ENCODE assay signal across 29 cellular contexts in genomic region chr9:126661122-126661520, GRCh38. TPM values are rescaled to one million over a fixed set of nuclear protein-coding genes. Genes with fewer than 3 reads are reported as not detected.
A peak's percentile ranks its signal among the peaks of the same experiment; 100 is the strongest.
DNase-seq lines count a peak whose midpoint lies in the region; ATAC-seq, FAIRE-seq and TF ChIP-seq lines count a peak whose summit lies in the region.
"Had no signal": no experiment of that assay in that cellular context is flagged by ENCODE, and none has a peak within 500 bp of the region (broad histone marks: within the 10 kb centered on the region; RNA-seq: fewer than 3 reads in every experiment).

No MANE protein-coding gene starts in this region.

- H3K27ac ChIP-seq in H9 (ENCODE audit: insufficient read length, low read depth, low read length) (no peak overlapping the region), K562 (ENCODE audit: extremely low read depth, low read depth, low read length) (no peak overlapping the region), neural progenitor cell (no peak overlapping the region), heart right ventricle (no peak overlapping the region), mesendoderm (ENCODE audit: low read depth, low read length) (no peak overlapping the region)
- H3K27ac ChIP-seq: A549; BLaER1 treated with 17β-estradiol and CSF1 and Interleukin-3, amounts not matched to agents 10 nM and 100 nM; RWPE1 had no signal

- H3K4me3 ChIP-seq in K562 = no peak overlapping the region
- H3K4me3 ChIP-seq in neural progenitor cell = no peak overlapping the region
- no peak overlapping the region for H3K4me3 ChIP-seq in heart right ventricle
- no peak overlapping the region for H3K4me3 ChIP-seq in mesendoderm (ENCODE audit: low read length)
- H3K4me3 ChIP-seq: A549; BLaER1 treated with 17β-estradiol and CSF1 and Interleukin-3, amounts not matched to agents 10 nM and 100 nM; MG63 had no signal

- intact Hi-C loops in K562 (cut with micrococcal nuclease) (no loop called here), heart right ventricle (cut with DNase I) (no loop called here)

- no peaks in the 10 kb centered on the region for H3K79me2 ChIP-seq in H9 (ENCODE audit: insufficient read depth, low read length)
- H3K79me2 ChIP-seq in K562 (ENCODE audit: control insufficient read depth, insufficient read depth, low read length) = no peaks in the 10 kb centered on the region
- no peaks in the 10 kb centered on the region for H3K79me2 ChIP-seq in neural progenitor cell (ENCODE audit: low read depth)
- no peaks in the 10 kb centered on the region for H3K79me2 ChIP-seq in mesendoderm (ENCODE audit: control insufficient read depth, insufficient read depth, low read length)

- TF ChIP-seq RAD21 in Ishikawa (IDR thresholded peaks at IDR 0.05; ENCODE audit: low read depth) (no peak), K562 (CRISPR knock-in tag; conservative IDR thresholded peaks at IDR 0.05 in 1 of 2, IDR thresholded peaks at IDR 0.05 in 1 of 2) (no peak)

- no peak overlapping the region for H3K56ac ChIP-seq in H9 (ENCODE audit: insufficient read length, low read depth, low read length)
- H3K56ac ChIP-seq in mesendoderm (ENCODE audit: low read length) = no peak overlapping the region

- H3K27me3 Mint-ChIP-seq in H9 (ENCODE audit: low read depth) (peaks cover 53% of the 10 kb centered on the region), neural progenitor cell (ENCODE audit: insufficient read depth, low read depth) (peaks cover 29% of the 10 kb centered on the region)

- CTCF ChIA-PET in K562 (lab: Yijun Ruan, JAX; ENCODE audit: low intra/inter-chr PET ratio) = no interaction called here
- CTCF ChIA-PET in GM10248 (lab: Yijun Ruan, JAX) = interaction anchor here (1.5 kb wide), 1 partner anchor 18 kb away, joined by 3 read pairs; no protein-coding TSS in a partner anchor

- no peak for FAIRE-seq in K562 (lab: Jason Lieb, UNC)
- FAIRE-seq: A549, GM12891, GM19239, H54, HepG2 had no signal

- H3K4me1 Mint-ChIP-seq in H9 (peaks cover 28 to 39% of the 10 kb centered on the region in 2 experiments), neural progenitor cell (peaks cover 63% of the 10 kb centered on the region)

- H3K9me1 ChIP-seq in K562 (ENCODE audit: control insufficient read depth, insufficient read depth, low read length) = no peaks in the 10 kb centered on the region

- H2AFZ ChIP-seq in H9 (ENCODE audit: low read length) (no peak overlapping the region), K562 (ENCODE audit: low read depth, low read length) (no peak overlapping the region), neural progenitor cell (replicated peaks) (no peak overlapping the region)

- no peak for TF ChIP-seq CTCF in H9 (conservative IDR thresholded peaks at IDR 0.05)
- no peak for TF ChIP-seq CTCF in K562 (IDR thresholded peaks at IDR 0.05 in 2 of 3, conservative IDR thresholded peaks at IDR 0.05 in 1 of 3; ENCODE audit: insufficient read depth in 2 of 3, low read depth in 1 of 3, low read length in 3 of 3)
- no peak for TF ChIP-seq CTCF in neural progenitor cell (IDR thresholded peaks at IDR 0.05)
- TF ChIP-seq CTCF in GM10248 (IDR thresholded peaks at IDR 0.05; ENCODE audit: control extremely low read depth, extremely low read depth, low read depth, missing control alignments) = no peak
- TF ChIP-seq CTCF in heart right ventricle (IDR thresholded peaks at IDR 0.05) = no peak

- no TSS peak for BruUV-seq in K562 (replicated peaks; lab: Mats Ljungman, UMichigan)

- H3K23ac ChIP-seq in H9 (ENCODE audit: insufficient read length, low read depth, low read length) (no peak overlapping the region), mesendoderm (ENCODE audit: low read length) (no peak overlapping the region)

- H3K36me3 Mint-ChIP-seq in H9 (ENCODE audit: insufficient read depth in 1 of 3, low read depth in 3 of 3) (no peaks in the 10 kb centered on the region), neural progenitor cell (peaks cover 1% of the 10 kb centered on the region)
- H3K36me3 Mint-ChIP-seq: CD4-positive, alpha-beta memory T cell had no signal

- H4K8ac ChIP-seq in H9 (replicated peaks; ENCODE audit: insufficient read length, low read depth, low read length) = no peak overlapping the region
- H4K8ac ChIP-seq in mesendoderm (ENCODE audit: low read depth, low read length) = no peak overlapping the region

- H3F3A ChIP-seq in neural progenitor cell (ENCODE audit: low read depth) = peaks cover 46% of the 10 kb centered on the region

- no peaks in the 10 kb centered on the region for H3K79me1 ChIP-seq in H9 (ENCODE audit: insufficient read depth, low read depth, low read length, poor library complexity, severe bottlenecking)
- H3K79me1 ChIP-seq in mesendoderm (ENCODE audit: low read length) = no peaks in the 10 kb centered on the region

- H2BK15ac ChIP-seq in H9 (ENCODE audit: low read depth, low read length) (no peak overlapping the region), mesendoderm (replicated peaks; ENCODE audit: low read depth) (no peak overlapping the region)

- no peak overlapping the region for H3K4ac ChIP-seq in H9 (ENCODE audit: low read depth, low read length)
- no peak overlapping the region for H3K4ac ChIP-seq in mesendoderm (ENCODE audit: low read depth, low read length)

- H4K20me1 ChIP-seq in H9 (ENCODE audit: control insufficient read depth, insufficient read depth, insufficient read length) = no peaks in the 10 kb centered on the region
- H4K20me1 ChIP-seq in K562 (replicated peaks; ENCODE audit: control insufficient read depth, insufficient read depth, low read length) = peaks cover 2% of the 10 kb centered on the region; the same call in 1 of the 2 replicates
- H4K20me1 ChIP-seq in neural progenitor cell (ENCODE audit: low read depth) = peaks cover 37% of the 10 kb centered on the region

- H3K9me3 Mint-ChIP-seq in H9 (no peaks in the 10 kb centered on the region), neural progenitor cell (no peaks in the 10 kb centered on the region)
- H3K9me3 Mint-ChIP-seq: CD4-positive, alpha-beta memory T cell; HFFc6 had no signal

- H3K27ac Mint-ChIP-seq in H9 (no peak overlapping the region), neural progenitor cell (no peak overlapping the region)
- H3K27ac Mint-ChIP-seq: CD4-positive, alpha-beta memory T cell; HFFc6 had no signal

- H3K14ac ChIP-seq in H9 (ENCODE audit: insufficient read depth, low read length) = 0 out of 2 replicates have a peak overlapping the region, but pooled peaks have one; percentile 19

- POLR2A ChIA-PET in K562 (lab: Yijun Ruan, JAX) = no interaction called here
- POLR2A ChIA-PET in GM10248 (lab: Yijun Ruan, JAX) = no interaction called here

- ATAC-seq in K562 (peak; percentile 50), heart right ventricle (no peak)

- TF ChIP-seq POLR2A in K562 (conservative IDR thresholded peaks at IDR 0.05) = no peak

- H2BK5ac ChIP-seq in H9 (ENCODE audit: insufficient read length, low read length) (no peak overlapping the region), mesendoderm (ENCODE audit: low read length) (no peak overlapping the region)

- no peak for DNase-seq in H9
- no peak for DNase-seq in K562 (ENCODE audit: extremely low read depth in 1 of 4, low spot score in 3 of 4)
- DNase-seq in neural progenitor cell (ENCODE audit: low spot score) = no peak
- DNase-seq in activated naive CD4-positive, alpha-beta T cell treated with Interleukin-2 at 50 U/mL for 16 hours = no peak
- DNase-seq in GM10248 (ENCODE audit: extremely low spot score) = no peak
- no peak for DNase-seq in heart right ventricle
- DNase-seq in mesendoderm = no peak
- DNase-seq: AML-193; CD4-positive, alpha-beta memory T cell; DMS79; GDM1; HFFc6; KBM-7; NCI-H1105 treated with DMSO at 0.1 percent for 48 hours; NCI-H1930; NCI-H2107; NK-92 treated with Interleukin-12 subunit alpha and Interleukin-12 subunit beta, amount 100 ng/mL, for 24 hours; T-helper 1 cell had no signal

- no peak overlapping the region for H3T11ph ChIP-seq in H9 (ENCODE audit: low read length)

- H2BK12ac ChIP-seq in H9 (ENCODE audit: insufficient read length, low read depth, low read length) = no peak overlapping the region

- WGBS in H9 (ENCODE audit: extremely low coverage, insufficient read length, low lambda C conversion rate) = no CpG with 5 or more reads among the region's 17 CpGs
- WGBS in K562 (ENCODE audit: insufficient coverage, low coverage, missing lambda C conversion rate) = 49% methylated on average over 8 of the region's 17 CpGs
- WGBS in heart right ventricle, 2 donors = 87 to 91% methylated on average over 17 of the region's 17 CpGs
- no CpG with 5 or more reads among the region's 17 CpGs for WGBS in mesendoderm (ENCODE audit: extremely low coverage, insufficient coverage, low lambda C conversion rate)

- TF ChIP-seq EP300 in Ishikawa (IDR thresholded peaks at IDR 0.05; ENCODE audit: borderline replicate concordance) (no peak), K562 (IDR thresholded peaks at IDR 0.05; ENCODE audit: low read length) (no peak)

- no peaks in the 10 kb centered on the region for H3K9me3 ChIP-seq in H9 (ENCODE audit: control insufficient read depth, low read depth, low read length)
- no peaks in the 10 kb centered on the region for H3K9me3 ChIP-seq in K562 (replicated peaks; ENCODE audit: control insufficient read depth, insufficient read depth, low read depth, low read length)
- H3K9me3 ChIP-seq in neural progenitor cell (ENCODE audit: low read depth) = no peaks in the 10 kb centered on the region
- no peaks in the 10 kb centered on the region for H3K9me3 ChIP-seq in heart right ventricle
- H3K9me3 ChIP-seq: A549; BLaER1 treated with 17β-estradiol and CSF1 and Interleukin-3, amounts not matched to agents 10 nM and 100 nM; MG63 had no signal

- no peak overlapping the region for H2BK20ac ChIP-seq in H9 (ENCODE audit: low read depth, low read length, poor library complexity, severe bottlenecking)

- H3K4me2 ChIP-seq in H9 (ENCODE audit: insufficient read depth, insufficient read length, low read length) = no peak overlapping the region
- H3K4me2 ChIP-seq in K562 (ENCODE audit: insufficient read depth, low read length) = no peak overlapping the region
- no peak overlapping the region for H3K4me2 ChIP-seq in neural progenitor cell
- no peak overlapping the region for H3K4me2 ChIP-seq in mesendoderm (ENCODE audit: low read length)
- H3K4me2 ChIP-seq: A549; BLaER1 treated with 17β-estradiol and CSF1 and Interleukin-3, amounts not matched to agents 10 nM and 100 nM had no signal

- no peak overlapping the region for H2BK120ac ChIP-seq in H9 (ENCODE audit: low read depth, low read length, poor library complexity, severe bottlenecking)
- no peak overlapping the region for H2BK120ac ChIP-seq in mesendoderm (ENCODE audit: low read depth, low read length)

- H3K18ac ChIP-seq in H9 (ENCODE audit: insufficient read length, low read depth, low read length) (peak overlapping the region; percentile 21), mesendoderm (ENCODE audit: low read length) (no peak overlapping the region)

- no peak overlapping the region for H4K91ac ChIP-seq in H9 (ENCODE audit: insufficient read length, low read depth, low read length)

- H3K23me2 ChIP-seq in H9 (ENCODE audit: insufficient read length, low read depth, low read length, poor library complexity, severe bottlenecking) = peaks cover 3% of the 10 kb centered on the region

- H3K36me3 ChIP-seq in K562 (ENCODE audit: control insufficient read depth, insufficient read depth, low read length) = no peaks in the 10 kb centered on the region
- no peaks in the 10 kb centered on the region for H3K36me3 ChIP-seq in neural progenitor cell
- H3K36me3 ChIP-seq in heart right ventricle = no peaks in the 10 kb centered on the region
- no peaks in the 10 kb centered on the region for H3K36me3 ChIP-seq in mesendoderm (ENCODE audit: control insufficient read depth, insufficient read depth, low read length)
- H3K36me3 ChIP-seq: BLaER1 treated with 17β-estradiol and CSF1 and Interleukin-3, amounts not matched to agents 10 nM and 100 nM; MG63 had no signal

- H3K9ac ChIP-seq in H9 (ENCODE audit: extremely low read depth, insufficient read length, low read length) (no peak overlapping the region), K562 (ENCODE audit: insufficient read depth in 1 of 2, low read depth in 2 of 2, low read length in 2 of 2) (no peak overlapping the region; a peak in 1 of 4 replicates), neural progenitor cell (no peak overlapping the region), mesendoderm (ENCODE audit: low read length) (no peak overlapping the region)
- H3K9ac ChIP-seq: BLaER1 treated with 17β-estradiol and CSF1 and Interleukin-3, amounts not matched to agents 10 nM and 100 nM had no signal

- H2AK5ac ChIP-seq in H9 (ENCODE audit: insufficient read length, low read length) (no peak overlapping the region), mesendoderm (ENCODE audit: low read length) (no peak overlapping the region)

- H3K4me1 ChIP-seq in H9 (ENCODE audit: insufficient read depth, low read length) = peaks cover 5% of the 10 kb centered on the region; the same call in 1 of the 2 replicates
- H3K4me1 ChIP-seq in K562 (replicated peaks in 1 of 2; ENCODE audit: control insufficient read depth in 2 of 2, insufficient read depth in 2 of 2, low read length in 2 of 2) = peaks cover 0 to 24% of the 10 kb centered on the region in 2 experiments; a peak in 2 of 5 replicates
- peaks cover 52% of the 10 kb centered on the region for H3K4me1 ChIP-seq in neural progenitor cell
- peaks cover 0 to 46% (median 34%) of the 10 kb centered on the region in 9 donors for H3K4me1 ChIP-seq in heart right ventricle
- peaks cover 3% of the 10 kb centered on the region for H3K4me1 ChIP-seq in mesendoderm (ENCODE audit: control insufficient read depth, low read depth, low read length)
- H3K4me1 ChIP-seq: A549 had no signal

- H3K4me3 Mint-ChIP-seq in H9 (no peak overlapping the region), neural progenitor cell (peak overlapping the region; percentile 19)
- H3K4me3 Mint-ChIP-seq: CD4-positive, alpha-beta memory T cell; HFFc6 had no signal

- H3K27me3 ChIP-seq in H9 (ENCODE audit: insufficient read depth, low read length) (no peaks in the 10 kb centered on the region), K562 (ENCODE audit: control insufficient read depth in 2 of 2, insufficient read depth in 2 of 2, low read length in 2 of 2) (peaks cover 2 to 33% of the 10 kb centered on the region in 2 experiments; a peak in 4 of 5 replicates), neural progenitor cell (peaks cover 52% of the 10 kb centered on the region), heart right ventricle (peaks cover 0 to 32% (median 22%) of the 10 kb centered on the region in 7 donors), mesendoderm (ENCODE audit: insufficient read depth, low read length, poor library complexity) (peaks cover 6% of the 10 kb centered on the region)
- H3K27me3 ChIP-seq: MG63 had no signal

- in situ Hi-C loops in K562 (cut with MboI) = no loop called here

- H4K5ac ChIP-seq in H9 (ENCODE audit: insufficient read length, low read depth, low read length) (no peak overlapping the region), mesendoderm (ENCODE audit: low read length) (no peak overlapping the region)

RNA-seq across cellular contexts. Expression of gene LMX1B, which starts 47.4 kb away (rescaled TPM):
- total RNA-seq in H9 (2021) = 0.70 and 0.85 TPM in 2 replicates
- not detected in 2 replicates for total RNA-seq in K562 (2011; cell fraction: chromatin; rRNA removed; ENCODE audit: low replicate concordance)
- not detected in 2 replicates for total RNA-seq in K562 (2011; cell fraction: nucleolus; rRNA removed)
- total RNA-seq in K562 (2011; cell fraction: nucleoplasm; rRNA removed) = not detected in 2 replicates
- total RNA-seq in K562 (2014; rRNA removed) = not detected in 2 replicates
- not detected in 2 replicates for total RNA-seq in K562 (2014; rRNA removed; fragmentation: Illumina TruSeq; extraction: Trizol)
- total RNA-seq in K562 (2015; rRNA removed; fragmentation: Illumina TruSeq; extraction: Trizol) = not detected in 2 replicates
- not detected in 2 replicates for total RNA-seq in K562 (2021)
- not detected in 2 replicates for polyA plus RNA-seq in K562 (2011; rRNA removed)
- polyA plus RNA-seq in K562 (2011; cell fraction: cytosol; rRNA removed) = not detected in 2 replicates
- not detected in 2 replicates for polyA plus RNA-seq in K562 (2011; cell fraction: nucleus; rRNA removed)
- not detected in 2 replicates for polyA plus RNA-seq in K562 (2012)
- polyA plus RNA-seq in K562 (2014; fragmentation: Illumina TruSeq; extraction: Trizol) = not detected in 2 replicates
- polyA plus RNA-seq in K562 (2014; fragmentation: Nextera tagmentation; extraction: Ambion mirVana) = not detected
- polyA plus RNA-seq in K562 (2014; rRNA removed) = not detected in 2 replicates
- polyA minus RNA-seq in K562 (2011; rRNA and poly(A)+ RNA removed) = not detected in 2 replicates
- polyA minus RNA-seq in K562 (2011; cell fraction: cytosol; rRNA and poly(A)+ RNA removed) = not detected in 2 replicates
- polyA minus RNA-seq in K562 (2011; cell fraction: nucleus; rRNA and poly(A)+ RNA removed) = not detected in 2 replicates
- total RNA-seq in neural progenitor cell (ENCODE audit: low replicate concordance) = 0.19 and 0.50 TPM in 2 replicates
- total RNA-seq in heart right ventricle = under 1 TPM; 0.26 to 0.97 (median 0.47) TPM
- polyA plus RNA-seq in heart right ventricle = under 1 TPM; 0.25 to 0.29 TPM
- polyA plus RNA-seq in mesendoderm (2013, experiment 1 of 2) = 0.53 TPM
- polyA plus RNA-seq in mesendoderm (2013, experiment 2 of 2) = 0.45 TPM
- total RNA-seq: CD4-positive, alpha-beta memory T cell; HepG2; HFFc6; HT-29; LHCN-M2 had no signal
- polyA plus RNA-seq: CD4-positive, alpha-beta memory T cell; HepG2 had no signal
